Comparison of ENCODE assay signal across 7 cellular contexts in the genomic region with DNA sequence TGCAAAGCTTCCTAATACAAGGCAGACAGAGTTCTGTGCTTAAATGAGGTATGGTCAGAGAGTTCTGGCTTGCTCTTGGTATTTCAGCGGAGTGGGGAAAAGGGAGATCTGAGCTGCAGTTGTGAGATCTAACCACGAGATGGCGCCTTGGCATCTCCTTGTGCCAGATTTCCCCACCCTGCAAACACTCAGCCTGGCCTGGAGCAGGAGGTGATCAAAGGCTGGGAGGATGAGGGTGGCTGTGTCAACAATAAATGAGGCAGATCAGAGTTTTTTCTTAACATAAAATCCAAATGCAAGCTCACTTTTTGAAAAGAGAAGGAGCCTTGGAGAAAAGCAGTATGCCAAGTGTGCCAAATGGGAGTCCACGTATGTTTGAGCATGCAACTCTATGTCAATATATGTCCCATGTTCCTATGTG. TPM values are rescaled to one million over a fixed set of nuclear protein-coding genes. Genes with fewer than 3 reads are reported as not detected.
DNase-seq lines count a peak whose midpoint lies in the region; TF ChIP-seq lines count a peak whose summit lies in the region.

No MANE protein-coding gene starts in this region.

- no peak overlapping the region for H2BK12ac ChIP-seq in neuronal stem cell (ENCODE audit: low read length)

- H2BK120ac ChIP-seq in neuronal stem cell (ENCODE audit: low read depth, low read length), result no peak overlapping the region

- H3K4ac ChIP-seq in neuronal stem cell (ENCODE audit: low read length), result no peak overlapping the region

- no peak overlapping the region for H3K9ac ChIP-seq in neuronal stem cell (ENCODE audit: low read depth, low read length, poor library complexity)

- no peak overlapping the region for H3K18ac ChIP-seq in neuronal stem cell (ENCODE audit: low read length)

- H3K27ac ChIP-seq in left ventricle myocardium inferior (replicated peaks) (no peak overlapping the region), neuronal stem cell (replicated peaks; ENCODE audit: low read length) (no peak overlapping the region)

- no peak overlapping the region for H3K4me2 ChIP-seq in neuronal stem cell (ENCODE audit: insufficient read depth, low read length, poor library complexity, severe bottlenecking)

- TF ChIP-seq CTCF in GM12801 (IDR thresholded peaks at IDR 0.05; ENCODE audit: extremely low read depth, insufficient read length), result peak; percentile 14
- peak; percentile 87 for TF ChIP-seq CTCF in left ventricle myocardium inferior (IDR thresholded peaks at IDR 0.05; ENCODE audit: borderline replicate concordance)
- TF ChIP-seq CTCF in retinal pigment epithelial cell (conservative IDR thresholded peaks at IDR 0.05; ENCODE audit: low read depth, low read length), result peak; percentile 90

- no peaks in the 10 kb centered on the region for H3K79me1 ChIP-seq in neuronal stem cell (ENCODE audit: low read depth, low read length)

- H2BK5ac ChIP-seq in neuronal stem cell (ENCODE audit: low read length), result no peak overlapping the region

- peak; percentile 18 for DNase-seq in NCI-H1048 (lab: John Stamatoyannopoulos, UW)
- peak in 3 of 5 donors; percentile 39 to 62 (median 61) for DNase-seq in T-helper 1 cell
- peak in 52 of 58 donors; percentile 19 to 76 (median 46) for DNase-seq in anterior cingulate cortex (lab: John Stamatoyannopoulos, UW)
- no peak for DNase-seq in left ventricle myocardium inferior
- no peak for DNase-seq in retinal pigment epithelial cell (ENCODE audit: low read depth)
- no peak for DNase-seq in neuronal stem cell (ENCODE audit: low spot score)

- no peak overlapping the region for H3K23ac ChIP-seq in neuronal stem cell (ENCODE audit: low read depth, low read length, poor library complexity)

- H3K14ac ChIP-seq in neuronal stem cell (ENCODE audit: low read length), result no peak overlapping the region

- H3K4me3 ChIP-seq in left ventricle myocardium inferior, result no peak overlapping the region
- no peak overlapping the region for H3K4me3 ChIP-seq in retinal pigment epithelial cell (ENCODE audit: low read length)
- H3K4me3 ChIP-seq in neuronal stem cell (ENCODE audit: low read length in 2 of 2), result no peak overlapping the region

- H4K91ac ChIP-seq in neuronal stem cell (ENCODE audit: low read depth, low read length, poor library complexity), result no peak overlapping the region

- no peaks in the 10 kb centered on the region for H3K9me3 ChIP-seq in left ventricle myocardium inferior (replicated peaks)
- peaks cover 0 to 1% of the 10 kb centered on the region in 2 donors for H3K9me3 ChIP-seq in neuronal stem cell (replicated peaks in 1 of 2; ENCODE audit: control insufficient read depth in 2 of 2, insufficient read depth in 1 of 2, low read depth in 1 of 2, low read length in 2 of 2)

- no CpG with 5 or more reads among the region's 4 CpGs for WGBS in neuronal stem cell (ENCODE audit: extremely low coverage in 2 of 2, insufficient read length in 2 of 2, insufficient replicate concordance in 1 of 2), 2 donors

- no peak overlapping the region for H2AFZ ChIP-seq in neuronal stem cell (ENCODE audit: low read length)

- no peak overlapping the region for H2AK5ac ChIP-seq in neuronal stem cell (ENCODE audit: low read depth, low read length)

- H4K8ac ChIP-seq in neuronal stem cell (ENCODE audit: low read depth, low read length), result no peak overlapping the region

- H3K27me3 ChIP-seq in left ventricle myocardium inferior (ENCODE audit: low read depth) (peaks cover 41% of the 10 kb centered on the region), neuronal stem cell (ENCODE audit: control insufficient read depth in 3 of 3, insufficient read depth in 3 of 3, low read depth in 1 of 3, low read length in 3 of 3) (peaks cover 10 to 38% (median 30%) of the 10 kb centered on the region in 3 experiments)

- no peak overlapping the region for H2BK15ac ChIP-seq in neuronal stem cell (ENCODE audit: low read length)

- intact Hi-C loops in left ventricle myocardium inferior (cut with micrococcal nuclease), result loop anchor here (5.0 kb wide), 1 partner anchor 158 kb away; no protein-coding TSS in a partner anchor

- H3K36me3 ChIP-seq in left ventricle myocardium inferior, result peaks cover 15% of the 10 kb centered on the region
- peaks cover 9 to 21% of the 10 kb centered on the region in 2 donors for H3K36me3 ChIP-seq in neuronal stem cell (replicated peaks in 1 of 2; ENCODE audit: control insufficient read depth in 2 of 2, insufficient read depth in 2 of 2, low read length in 2 of 2)

- H3K4me1 ChIP-seq in left ventricle myocardium inferior, result peaks cover 22% of the 10 kb centered on the region
- H3K4me1 ChIP-seq in neuronal stem cell (ENCODE audit: control insufficient read depth in 2 of 2, insufficient read depth in 1 of 2, low read depth in 1 of 2, low read length in 2 of 2), result peaks cover 1 to 3% of the 10 kb centered on the region in 2 donors

RNA-seq across cellular contexts. Expression of a gene that starts 4.1 kb away (rescaled TPM):
- 0.30 TPM for total RNA-seq in left ventricle myocardium inferior
- 0.25 TPM for polyA plus RNA-seq in neuronal stem cell (2013, experiment 1 of 2)
- 0.24 TPM for polyA plus RNA-seq in neuronal stem cell (2013, experiment 2 of 2)

RNA-seq across cellular contexts. Expression of a gene that starts 11.4 kb away (rescaled TPM):
- 26.1 TPM for total RNA-seq in left ventricle myocardium inferior
- polyA plus RNA-seq in neuronal stem cell (2013, experiment 1 of 2), result 9.2 TPM
- polyA plus RNA-seq in neuronal stem cell (2013, experiment 2 of 2), result 9.4 TPM

RNA-seq across cellular contexts. Expression of a gene that starts 11.8 kb away (rescaled TPM):
- 64.3 TPM for total RNA-seq in left ventricle myocardium inferior
- polyA plus RNA-seq in neuronal stem cell (2013, experiment 1 of 2), result 28.2 TPM
- polyA plus RNA-seq in neuronal stem cell (2013, experiment 2 of 2), result 29.4 TPM

Comparison
In these comparisons a context has a peak if more than half of its experiments do, and no peak if none do; other contexts are left out.
1. CTCF ChIP-seq: peak in every context shown above with its lines; median percentile 90 in retinal pigment epithelial cell; 87 in left ventricle myocardium inferior; 14 in GM12801.
2. DNase-seq: peak in NCI-H1048 (single experiment), T-helper 1 cell (3 of 5) and anterior cingulate cortex (52 of 58); none in left ventricle myocardium inferior (single experiment), retinal pigment epithelial cell (single experiment) and neuronal stem cell (single experiment).